ENCODE assay signal across 22 cellular contexts in genomic region chr11:76576166-76576565, GRCh38.
A peak's percentile ranks its signal among the peaks of the same experiment; 100 is the strongest.
DNase-seq lines count a peak whose midpoint lies in the region; ATAC-seq and TF ChIP-seq lines count a peak whose summit lies in the region.
"Had no signal": no experiment of that assay in that cellular context is flagged by ENCODE, and none has a peak within 500 bp of the region (broad histone marks: within the 10 kb centered on the region; RNA-seq: fewer than 3 reads in every experiment).

No MANE protein-coding gene starts in this region.

- H3K9me3 Mint-ChIP-seq in mesothelial cell of epicardium (peaks cover 17% of the 10 kb centered on the region), MCF 10A (ENCODE audit: unreplicated experiment) (no peaks in the 10 kb centered on the region)
- H3K9me3 Mint-ChIP-seq: IgD-negative memory B cell had no signal

- H3K4me1 ChIP-seq in cardiac muscle cell (ENCODE audit: low read depth) (peaks cover 24% of the 10 kb centered on the region), psoas muscle (no peaks in the 10 kb centered on the region)
- H3K4me1 ChIP-seq: HAP-1 had no signal

- ATAC-seq in psoas muscle = no peak
- ATAC-seq in HG03565 (IDR thresholded peaks at IDR 0.05; ENCODE audit: unreplicated experiment) = no peak
- ATAC-seq: Right ventricle myocardium inferior had no signal

- no peak for TF ChIP-seq CTCF in cardiac muscle cell (IDR thresholded peaks at IDR 0.05; ENCODE audit: low read depth, low read length)
- TF ChIP-seq CTCF in coronary artery (IDR thresholded peaks at IDR 0.05) = no peak
- no peak for TF ChIP-seq CTCF in mesothelial cell of epicardium (IDR thresholded peaks at IDR 0.05; ENCODE audit: unreplicated experiment)
- TF ChIP-seq CTCF in MCF 10A (IDR thresholded peaks at IDR 0.05; ENCODE audit: unreplicated experiment) = no peak
- no peak for TF ChIP-seq CTCF in psoas muscle (IDR thresholded peaks at IDR 0.05)

- no peaks in the 10 kb centered on the region for H3K9me3 ChIP-seq in cardiac muscle cell (ENCODE audit: low read depth)
- H3K9me3 ChIP-seq in psoas muscle = no peaks in the 10 kb centered on the region
- H3K9me3 ChIP-seq: HAP-1, MG63 had no signal

- H3K27me3 Mint-ChIP-seq in mesothelial cell of epicardium (ENCODE audit: low read depth) (no peaks in the 10 kb centered on the region), MCF 10A (ENCODE audit: insufficient read depth, unreplicated experiment) (no peaks in the 10 kb centered on the region)

- H3K36me3 Mint-ChIP-seq in mesothelial cell of epicardium = no peaks in the 10 kb centered on the region
- no peaks in the 10 kb centered on the region for H3K36me3 Mint-ChIP-seq in MCF 10A (ENCODE audit: insufficient read depth, unreplicated experiment)

- WGBS in psoas muscle, 3 donors = 88 to 97% (median 89%) methylated on average over 1 of the region's 1 CpG

- H3K4me3 Mint-ChIP-seq in mesothelial cell of epicardium (no peak overlapping the region), MCF 10A (ENCODE audit: unreplicated experiment) (no peak overlapping the region)
- H3K4me3 Mint-ChIP-seq: IgD-negative memory B cell had no signal

- H3K27ac ChIP-seq in cardiac muscle cell (peak overlapping the region; percentile 78), coronary artery (peak overlapping the region; percentile 76 to 94), psoas muscle (no peak overlapping the region)
- H3K27ac ChIP-seq: 22Rv1, C4-2B, GM23248 had no signal

- DNase-seq in cardiac muscle cell (ENCODE audit: low read depth in 1 of 2, low spot score in 1 of 2) (no peak), cardiac septum (ENCODE audit: low spot score) (no peak), coronary artery (ENCODE audit: low spot score) (no peak), mesothelial cell of epicardium (ENCODE audit: low spot score in 2 of 2, unreplicated experiment in 2 of 2) (no peak), MCF 10A (ENCODE audit: unreplicated experiment) (no peak), GM19238 (ENCODE audit: insufficient read length, low spot score) (no peak), psoas muscle (no peak)
- DNase-seq: AML-193, DMS 273 treated with DMSO at 0.1 percent for 48 hours, GDM1, GM23248, Karpas-422, MG63, NCI-H1092, NCI-H1436 treated with DMSO at 0.1 percent for 48 hours, NCI-H2029 had no signal

- H3K36me3 ChIP-seq in cardiac muscle cell = no peaks in the 10 kb centered on the region
- H3K36me3 ChIP-seq in psoas muscle (ENCODE audit: insufficient read depth in 1 of 2, low read depth in 1 of 2) = no peaks in the 10 kb centered on the region
- H3K36me3 ChIP-seq: HAP-1, MG63 had no signal

- H3K27me3 ChIP-seq in cardiac muscle cell (no peaks in the 10 kb centered on the region), psoas muscle (ENCODE audit: insufficient read depth in 3 of 3, low read length in 2 of 3) (no peaks in the 10 kb centered on the region)
- H3K27me3 ChIP-seq: MG63 had no signal

- H3K4me3 ChIP-seq in cardiac muscle cell (no peak overlapping the region), coronary artery (no peak overlapping the region), psoas muscle (no peak overlapping the region)
- H3K4me3 ChIP-seq: GM23248, HAP-1, MG63 had no signal

- CTCF ChIA-PET in MCF 10A (lab: Yijun Ruan, JAX) = no interaction called here

- BruUV-seq in MCF 10A (replicated peaks; lab: Mats Ljungman, UMichigan) = no TSS peak

- intact Hi-C loops in cardiac septum (cut with DNase I) (no loop called here), MCF 10A (cut with micrococcal nuclease) (no loop called here), psoas muscle (cut with DNase I) (no loop called here)

- H3K4me1 Mint-ChIP-seq in mesothelial cell of epicardium = peaks cover 43% of the 10 kb centered on the region
- peaks cover 30% of the 10 kb centered on the region for H3K4me1 Mint-ChIP-seq in MCF 10A (ENCODE audit: insufficient read depth, unreplicated experiment)

- POLR2A ChIA-PET in MCF 10A (lab: Yijun Ruan, JAX) = no interaction called here

- H3K27ac Mint-ChIP-seq in mesothelial cell of epicardium (peak overlapping the region; percentile 41), MCF 10A (ENCODE audit: low read depth, unreplicated experiment) (no peak overlapping the region)
- H3K27ac Mint-ChIP-seq: IgD-negative memory B cell had no signal
